8 cellular contexts compared by ENCODE assay signal in genomic region chr4:67545199-67545995, GRCh38. TPM values are rescaled to one million over a fixed set of nuclear protein-coding genes. Genes with fewer than 3 reads are reported as not detected.
DNase-seq lines count a peak whose midpoint lies in the region; ATAC-seq and TF ChIP-seq lines count a peak whose summit lies in the region.

A gene with protein sequence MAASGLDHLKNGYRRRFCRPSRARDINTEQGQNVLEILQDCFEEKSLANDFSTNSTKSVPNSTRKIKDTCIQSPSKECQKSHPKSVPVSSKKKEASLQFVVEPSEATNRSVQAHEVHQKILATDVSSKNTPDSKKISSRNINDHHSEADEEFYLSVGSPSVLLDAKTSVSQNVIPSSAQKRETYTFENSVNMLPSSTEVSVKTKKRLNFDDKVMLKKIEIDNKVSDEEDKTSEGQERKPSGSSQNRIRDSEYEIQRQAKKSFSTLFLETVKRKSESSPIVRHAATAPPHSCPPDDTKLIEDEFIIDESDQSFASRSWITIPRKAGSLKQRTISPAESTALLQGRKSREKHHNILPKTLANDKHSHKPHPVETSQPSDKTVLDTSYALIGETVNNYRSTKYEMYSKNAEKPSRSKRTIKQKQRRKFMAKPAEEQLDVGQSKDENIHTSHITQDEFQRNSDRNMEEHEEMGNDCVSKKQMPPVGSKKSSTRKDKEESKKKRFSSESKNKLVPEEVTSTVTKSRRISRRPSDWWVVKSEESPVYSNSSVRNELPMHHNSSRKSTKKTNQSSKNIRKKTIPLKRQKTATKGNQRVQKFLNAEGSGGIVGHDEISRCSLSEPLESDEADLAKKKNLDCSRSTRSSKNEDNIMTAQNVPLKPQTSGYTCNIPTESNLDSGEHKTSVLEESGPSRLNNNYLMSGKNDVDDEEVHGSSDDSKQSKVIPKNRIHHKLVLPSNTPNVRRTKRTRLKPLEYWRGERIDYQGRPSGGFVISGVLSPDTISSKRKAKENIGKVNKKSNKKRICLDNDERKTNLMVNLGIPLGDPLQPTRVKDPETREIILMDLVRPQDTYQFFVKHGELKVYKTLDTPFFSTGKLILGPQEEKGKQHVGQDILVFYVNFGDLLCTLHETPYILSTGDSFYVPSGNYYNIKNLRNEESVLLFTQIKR (minus strand): TSS chr4:67545503. CDS start chr4:67545355, 148 bp downstream.

- peak; percentile 92 for DNase-seq in CMK (ENCODE audit: low read depth)
- peak; percentile 87 for DNase-seq in GM20000 (ENCODE audit: low spot score)
- DNase-seq in HT-29 (ENCODE audit: low spot score): peak; percentile 95
- peak; percentile 97 for DNase-seq in NOMO-1 (lab: John Stamatoyannopoulos, UW; ENCODE audit: unreplicated experiment in 2 of 2)
- peak; percentile 75 to 89 (median 82) for DNase-seq in effector memory CD4-positive, alpha-beta T cell
- peak; percentile 81 to 84 for DNase-seq in memory B cell (ENCODE audit: low spot score in 2 of 2)
- peak; percentile 86 for DNase-seq in stimulated activated CD8-positive, alpha-beta memory T cell treated with anti-CD3 and anti-CD28 coated beads, Interleukin-12 subunit alpha, Interleukin-12 subunit beta, amount 100 ng/mL, for 24 hours (ENCODE audit: extremely low read depth)

- no peaks in the 10 kb centered on the region for H3K27me3 Mint-ChIP-seq in memory B cell

- peak within 1 kb of the TSS; percentile 98 for H3K27ac ChIP-seq in effector memory CD4-positive, alpha-beta T cell (ENCODE audit: insufficient read depth, low read length, poor library complexity, severe bottlenecking)

- CTCF ChIA-PET in activated CD8-positive, alpha-beta memory T cell treated with anti-CD3 and anti-CD28 coated beads for 36 hours (lab: Charles Lee): no interaction called here

- peak within 1 kb of the TSS; percentile 99 for H3K4me3 Mint-ChIP-seq in memory B cell

- no peak for TF ChIP-seq CTCF in GM20000 (IDR thresholded peaks at IDR 0.05; ENCODE audit: extremely low read depth, missing control alignments)

- peaks cover 9% of the 10 kb centered on the region for H3K36me3 Mint-ChIP-seq in memory B cell

- POLR2A ChIA-PET in activated CD8-positive, alpha-beta memory T cell treated with anti-CD3 and anti-CD28 coated beads for 36 hours (lab: Charles Lee): no interaction called here

- peaks cover 26% of the 10 kb centered on the region for H3K4me1 Mint-ChIP-seq in memory B cell

- H3K36me3 ChIP-seq in effector memory CD4-positive, alpha-beta T cell (ENCODE audit: control insufficient read depth, insufficient read depth, low read length): peaks cover 7% of the 10 kb centered on the region

- H3K27ac Mint-ChIP-seq in memory B cell: peak within 1 kb of the TSS; percentile 100

- no peaks in the 10 kb centered on the region for H3K27me3 ChIP-seq in effector memory CD4-positive, alpha-beta T cell (replicated peaks; ENCODE audit: control insufficient read depth, insufficient read depth, low read length, poor library complexity, severe bottlenecking)

- H3K4me3 ChIP-seq in effector memory CD4-positive, alpha-beta T cell (ENCODE audit: insufficient read depth, low read depth, low read length, poor library complexity, severe bottlenecking): peak within 1 kb of the TSS; percentile 82

- peak; percentile 87 for ATAC-seq in memory B cell (ENCODE audit: low read depth)

- no peaks in the 10 kb centered on the region for H3K4me1 ChIP-seq in effector memory CD4-positive, alpha-beta T cell (ENCODE audit: control insufficient read depth, insufficient read depth, low read length, poor library complexity, severe bottlenecking)

- H3K9me3 ChIP-seq in effector memory CD4-positive, alpha-beta T cell (ENCODE audit: control insufficient read depth, low read length): no peaks in the 10 kb centered on the region

- no peaks in the 10 kb centered on the region for H3K9me3 Mint-ChIP-seq in memory B cell

RNA-seq across cellular contexts. Expression of the gene that starts here (rescaled TPM):
- total RNA-seq in HT-29 (2014; rRNA removed; shearing (Covaris generic)): 4.6 and 6.1 TPM in 2 replicates
- total RNA-seq in activated CD8-positive, alpha-beta memory T cell treated with anti-CD3 and anti-CD28 coated beads for 36 hours: 10 to 100 TPM; 19.1 to 21.3 TPM

Comparison
In these comparisons a context has a peak if more than half of its experiments do, and no peak if none do; other contexts are left out.
1. Peak in every context shown above with its lines: DNase-seq, ATAC-seq, H3K4me3 ChIP-seq and H3K27ac ChIP-seq.